8 cellular contexts compared by ENCODE assay signal in the genomic region with DNA sequence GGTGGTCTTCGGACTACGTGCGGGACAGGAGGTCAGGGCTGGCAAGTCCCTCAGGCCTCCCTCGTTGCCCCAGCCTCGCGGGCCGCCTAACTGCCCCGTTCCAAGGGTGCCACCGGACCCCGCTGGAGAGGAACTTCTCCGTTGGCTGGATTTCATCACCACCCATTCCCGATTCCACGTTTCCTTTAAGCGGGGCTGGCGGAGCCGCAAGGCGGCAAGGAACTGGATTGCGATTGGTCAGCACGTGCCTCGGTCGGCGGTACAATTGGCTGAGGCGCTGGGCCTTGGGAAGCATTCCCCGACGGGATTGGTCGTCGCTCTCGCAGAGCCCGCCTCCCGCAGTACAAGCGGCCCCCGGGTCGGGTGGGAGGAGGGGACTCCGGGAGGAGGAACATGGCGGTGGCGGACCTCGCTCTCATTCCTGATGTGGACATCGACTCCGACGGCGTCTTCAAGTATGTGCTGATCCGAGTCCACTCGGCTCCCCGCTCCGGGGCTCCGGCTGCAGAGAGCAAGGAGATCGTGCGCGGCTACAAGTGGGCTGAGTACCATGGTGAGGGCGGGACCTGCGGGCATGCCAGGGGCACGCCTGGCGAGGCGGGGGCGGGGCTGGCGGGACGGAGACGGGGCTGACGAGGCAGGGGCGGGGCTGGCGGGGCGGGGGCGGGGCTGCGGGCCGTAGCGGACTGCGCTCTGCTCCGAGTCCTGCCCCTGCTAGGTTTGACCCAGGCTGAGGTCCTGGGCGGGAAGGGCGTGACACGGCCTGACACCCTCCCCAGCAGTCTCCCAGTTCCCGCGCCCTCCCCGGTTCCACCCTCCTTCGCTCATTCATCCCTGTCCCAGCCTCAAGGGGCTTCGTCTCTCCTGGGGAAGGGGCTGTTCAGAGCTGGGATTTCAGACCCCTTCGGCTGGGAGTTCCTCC. TPM values are rescaled to one million over a fixed set of nuclear protein-coding genes. Genes with fewer than 3 reads are reported as not detected.
DNase-seq lines count a peak whose midpoint lies in the region; ATAC-seq, FAIRE-seq and TF ChIP-seq lines count a peak whose summit lies in the region.

A gene (plus strand): TSS at position 372 of the 922 bp plus-strand sequence. CDS start 22 bp downstream, at position 394.

- H3K4me1 ChIP-seq in astrocyte (ENCODE audit: insufficient read depth, low read length) (peaks cover 9% of the 10 kb centered on the region), right cardiac atrium (ENCODE audit: control insufficient read depth, insufficient read depth, low read length) (peaks cover 2% of the 10 kb centered on the region), uterus (peaks cover 5 to 29% of the 10 kb centered on the region in 2 donors)

- peaks cover 7% of the 10 kb centered on the region for H3K27me3 ChIP-seq in astrocyte (ENCODE audit: insufficient read depth, low read length)
- H3K27me3 ChIP-seq in right cardiac atrium (ENCODE audit: control insufficient read depth, insufficient read depth), result no peaks in the 10 kb centered on the region
- H3K27me3 ChIP-seq in uterus, result peaks cover 7 to 27% of the 10 kb centered on the region in 2 donors

- TF ChIP-seq CTCF in astrocyte (IDR thresholded peaks at IDR 0.05; ENCODE audit: insufficient read depth, low read depth, low read length) (no peak), uterus (IDR thresholded peaks at IDR 0.05) (peak in 1 of 4 experiments; percentile 2)

- no peaks in the 10 kb centered on the region for H3K36me3 Mint-ChIP-seq in astrocyte (ENCODE audit: low read depth, unreplicated experiment)

- peak within 1 kb of the TSS; percentile 85 for H3K9ac ChIP-seq in astrocyte (ENCODE audit: low read length)

- H3K27me3 Mint-ChIP-seq in astrocyte (ENCODE audit: low read depth, unreplicated experiment), result no peaks in the 10 kb centered on the region

- DNase-seq in NCI-H2029 (lab: John Stamatoyannopoulos, UW), result peak; percentile 99
- DNase-seq in T-helper 22 cell (ENCODE audit: low read depth), result peak; percentile 93
- DNase-seq in astrocyte (ENCODE audit: low read depth), result peak; percentile 96
- DNase-seq in right cardiac atrium, result peak; percentile 99 to 100 (median 99)
- DNase-seq in pulmonary artery endothelial cell (ENCODE audit: low read depth, low spot score), result peak; percentile 96
- DNase-seq in uterus, result peak; percentile 98

- no peaks in the 10 kb centered on the region for H3K4me1 Mint-ChIP-seq in astrocyte (ENCODE audit: low read depth, unreplicated experiment)

- H3K4me3 Mint-ChIP-seq in astrocyte (ENCODE audit: unreplicated experiment), result peak within 1 kb of the TSS; percentile 88

- WGBS in right cardiac atrium, result 1% methylated on average over 77 of the region's 77 CpGs

- TF ChIP-seq POLR2A in GM18505 (IDR thresholded peaks at IDR 0.05; ENCODE audit: borderline replicate concordance, extremely low read depth, insufficient read depth, insufficient read length), result peak; percentile 95
- peak in 1 of 2 donors; percentile 85 for TF ChIP-seq POLR2A in uterus (IDR thresholded peaks at IDR 0.05)

- peak within 1 kb of the TSS; percentile 89 for H3K27ac ChIP-seq in astrocyte (ENCODE audit: low read depth, low read length)
- H3K27ac ChIP-seq in right cardiac atrium (ENCODE audit: low read length), result peak within 1 kb of the TSS; percentile 93
- peak within 1 kb of the TSS; percentile 81 to 90 for H3K27ac ChIP-seq in uterus

- H3K27ac Mint-ChIP-seq in astrocyte (ENCODE audit: unreplicated experiment), result peak within 1 kb of the TSS; percentile 94

- peaks cover 6% of the 10 kb centered on the region for H3K9me3 ChIP-seq in astrocyte (ENCODE audit: insufficient read depth, low read depth, low read length)
- H3K9me3 ChIP-seq in right cardiac atrium (ENCODE audit: control insufficient read depth, low read length), result no peaks in the 10 kb centered on the region
- H3K9me3 ChIP-seq in uterus, result no peaks in the 10 kb centered on the region

- FAIRE-seq in astrocyte (lab: Jason Lieb, UNC), result peak; percentile 62

- H3K36me3 ChIP-seq in astrocyte (ENCODE audit: insufficient read depth, low read length) (no peaks in the 10 kb centered on the region), uterus (no peaks in the 10 kb centered on the region)

- peaks cover 15% of the 10 kb centered on the region for H4K20me1 ChIP-seq in astrocyte (ENCODE audit: insufficient read depth, low read length)

- H3K9me3 Mint-ChIP-seq in astrocyte (ENCODE audit: unreplicated experiment), result peaks cover 3% of the 10 kb centered on the region

- intact Hi-C loops in right cardiac atrium (cut with DNase I) (loop anchor here in 2 of 4 donors (5.0 to 10.0 kb wide), 3 partner anchors 93 to 138 kb away; a partner anchor contains a TSS), uterus (cut with DNase I; ENCODE audit: low total_unique reads) (no loop called here)

- peak within 1 kb of the TSS; percentile 78 for H2AFZ ChIP-seq in astrocyte (ENCODE audit: low read depth, low read length)

- peak within 1 kb of the TSS; percentile 100 for H3K4me2 ChIP-seq in astrocyte (ENCODE audit: low read length)

- H3K4me3 ChIP-seq in astrocyte (ENCODE audit: insufficient read depth, low read depth, low read length) (peak within 1 kb of the TSS; percentile 91), right cardiac atrium (ENCODE audit: low read length) (peak within 1 kb of the TSS; percentile 70), uterus (peak within 1 kb of the TSS; percentile 54 to 85)

- ATAC-seq in GM18505 (IDR thresholded peaks at IDR 0.05; ENCODE audit: unreplicated experiment), result peak; percentile 68
- peak; percentile 66 for ATAC-seq in HG02973 (IDR thresholded peaks at IDR 0.05; ENCODE audit: unreplicated experiment)
- ATAC-seq in right cardiac atrium, result peak; percentile 89

- peaks cover 11% of the 10 kb centered on the region for H3K79me2 ChIP-seq in astrocyte (ENCODE audit: insufficient read depth, low read length)

RNA-seq across cellular contexts. Expression of the gene that starts here (rescaled TPM):
- total RNA-seq in astrocyte (192 and 215 TPM in 2 replicates), right cardiac atrium (100 to 1,000 TPM; 176 to 227 (median 203) TPM), pulmonary artery endothelial cell (150 and 171 TPM in 2 replicates), uterus (10 to 100 TPM; 12.4 to 55.5 (median 31.4) TPM)
- 329 TPM for polyA plus RNA-seq in right cardiac atrium

Comparison
In these comparisons a context has a peak if more than half of its experiments do, and no peak if none do; other contexts are left out.
1. Peak in every context shown above with its lines: DNase-seq, ATAC-seq, H3K4me3 ChIP-seq and H3K27ac ChIP-seq.